1 cellular context compared by ENCODE assay signal in genomic region chr4:153222162-153222789, GRCh38.
TF ChIP-seq lines count a peak whose summit lies in the region.

No MANE protein-coding gene starts in this region.

TF ChIP-seq in SK-N-SH, 30 proteins besides CTCF, POLR2A, EP300 and RAD21 (continued from another document):
- TF ChIP-seq IRF3 (IDR thresholded peaks at IDR 0.05; ENCODE audit: low read depth, low read length) (no peak), ZBTB33 (IDR thresholded peaks at IDR 0.05; ENCODE audit: borderline replicate concordance, low read depth) (no peak), EZH2phosphoT487 (IDR thresholded peaks at IDR 0.05; ENCODE audit: borderline replicate concordance, low read depth) (no peak), FOXM1 (IDR thresholded peaks at IDR 0.05; ENCODE audit: low read depth) (no peak), TEAD4 (IDR thresholded peaks at IDR 0.05; ENCODE audit: borderline replicate concordance, insufficient read depth) (no peak), MAX (IDR thresholded peaks at IDR 0.05; ENCODE audit: low read depth) (peak; percentile 76; the same call in 1 of the 2 replicates), FOSL2 (IDR thresholded peaks at IDR 0.05; ENCODE audit: borderline replicate concordance, low read depth) (peak; percentile 4; the same call in 1 of the 2 replicates), SMC3 (IDR thresholded peaks at IDR 0.05; ENCODE audit: low read depth, low read length) (no peak), TAF1 (IDR thresholded peaks at IDR 0.05; ENCODE audit: borderline replicate concordance, low read depth, low read length) (peak; percentile 35; the same call in 1 of the 2 replicates), NRF1 (IDR thresholded peaks at IDR 0.05; ENCODE audit: low read depth, low read length) (no peak)
